18 cellular contexts compared by ENCODE assay signal in genomic region chr5:126694403-126694802, GRCh38.
DNase-seq lines count a peak whose midpoint lies in the region.
"Had no signal": no experiment of that assay in that cellular context is flagged by ENCODE, and none has a peak within 500 bp of the region (broad histone marks: within the 10 kb centered on the region; RNA-seq: fewer than 3 reads in every experiment).

No MANE protein-coding gene starts in this region.

- no peak overlapping the region for H2BK15ac ChIP-seq in mesenchymal stem cell (ENCODE audit: low read depth, poor library complexity, severe bottlenecking)

- no peak overlapping the region for H3K9ac ChIP-seq in mesenchymal stem cell (ENCODE audit: low read length)

- no peak overlapping the region for H3K27ac ChIP-seq in mesenchymal stem cell (ENCODE audit: low read length, poor library complexity, severe bottlenecking)

- H3K18ac ChIP-seq in mesenchymal stem cell (ENCODE audit: low read depth in 1 of 2, low read length in 2 of 2): no peak overlapping the region

- H2AFZ ChIP-seq in mesenchymal stem cell (ENCODE audit: low read depth, low read length): no peak overlapping the region

- no peak overlapping the region for H2BK120ac ChIP-seq in mesenchymal stem cell (ENCODE audit: low read depth, low read length)

- H3K4me1 ChIP-seq in mesenchymal stem cell (ENCODE audit: control insufficient read depth, insufficient read depth, low read depth, low read length): no peaks in the 10 kb centered on the region

- H3K36me3 Mint-ChIP-seq in T-helper 2 cell treated with Interferon-gamma antibody and Interleukin-4, amounts not matched to agents 5 μg/mL and 100 μg/mL, for 36 hours (ENCODE audit: low read depth): no peaks in the 10 kb centered on the region

- no peaks in the 10 kb centered on the region for H3K9me3 Mint-ChIP-seq in T-helper 2 cell treated with Interferon-gamma antibody and Interleukin-4, amounts not matched to agents 5 μg/mL and 100 μg/mL, for 36 hours
- H3K9me3 Mint-ChIP-seq: CD4-positive, alpha-beta T cell had no signal

- no peaks in the 10 kb centered on the region for H3K79me1 ChIP-seq in mesenchymal stem cell (replicated peaks; ENCODE audit: low read length, poor library complexity, severe bottlenecking)

- no CpG with 5 or more reads among the region's 2 CpGs for WGBS in mesenchymal stem cell

- intact Hi-C loops in head of caudate nucleus (cut with DNase I): no loop called here

- DNase-seq in AG08395 (ENCODE audit: low spot score) (peak; percentile 53), GM04504 (ENCODE audit: low read depth) (peak; percentile 71), amniotic epithelial cell (ENCODE audit: low read depth) (peak; percentile 59), mesenchymal stem cell (peak; percentile 11), head of caudate nucleus (no peak), SHP77 treated with DMSO at 0.1 percent for 48 hours (lab: John Stamatoyannopoulos, UW) (no peak)
- no peak for DNase-seq in T-helper 2 cell treated with Interferon-gamma antibody and Interleukin-4, amounts not matched to agents 5 μg/mL and 100 μg/mL, for 36 hours (ENCODE audit: low spot score)
- DNase-seq in activated naive CD4-positive, alpha-beta T cell treated with anti-CD3 and anti-CD28 coated beads, Interleukin-2, amount 50 U/mL, for 16 hours: no peak
- DNase-seq: 8988T; AML-193; Calu3; CD4-positive, alpha-beta T cell; DMS79; GF-D8; NCI-H1417 treated with DMSO at 0.1 percent for 48 hours; NCI-H2029 treated with DMSO at 0.1 percent for 48 hours; NCI-H510A; SHP77 had no signal

- H3K14ac ChIP-seq in mesenchymal stem cell (ENCODE audit: low read length in 2 of 2): no peak overlapping the region

- no peak overlapping the region for H4K8ac ChIP-seq in mesenchymal stem cell (ENCODE audit: low read length)

- peaks cover 2% of the 10 kb centered on the region for H3K4me1 Mint-ChIP-seq in T-helper 2 cell treated with Interferon-gamma antibody and Interleukin-4, amounts not matched to agents 5 μg/mL and 100 μg/mL, for 36 hours (ENCODE audit: low read depth)

- H3K9me3 ChIP-seq in mesenchymal stem cell (ENCODE audit: control insufficient read depth, low read length): no peaks in the 10 kb centered on the region

- H3K27me3 Mint-ChIP-seq in T-helper 2 cell treated with Interferon-gamma antibody and Interleukin-4, amounts not matched to agents 5 μg/mL and 100 μg/mL, for 36 hours (ENCODE audit: low read depth): no peaks in the 10 kb centered on the region
- H3K27me3 Mint-ChIP-seq: CD4-positive, alpha-beta T cell had no signal

- H3K27ac Mint-ChIP-seq in T-helper 2 cell treated with Interferon-gamma antibody and Interleukin-4, amounts not matched to agents 5 μg/mL and 100 μg/mL, for 36 hours: no peak overlapping the region
- H3K27ac Mint-ChIP-seq: CD4-positive, alpha-beta T cell had no signal

- H2AK5ac ChIP-seq in mesenchymal stem cell (ENCODE audit: low read length, severe bottlenecking): no peak overlapping the region

- no peak overlapping the region for H4K91ac ChIP-seq in mesenchymal stem cell (ENCODE audit: low read length)

- no peak overlapping the region for H3K4me2 ChIP-seq in mesenchymal stem cell (ENCODE audit: low read length, poor library complexity, severe bottlenecking)

- H3K4ac ChIP-seq in mesenchymal stem cell (ENCODE audit: low read depth in 1 of 2, low read length in 2 of 2): no peak overlapping the region

- H3K23ac ChIP-seq in mesenchymal stem cell (ENCODE audit: low read length in 2 of 2): no peak overlapping the region

- no peaks in the 10 kb centered on the region for H3K27me3 ChIP-seq in mesenchymal stem cell (ENCODE audit: control insufficient read depth in 1 of 2, insufficient read depth in 1 of 2, low read length in 2 of 2)

- H3K36me3 ChIP-seq in mesenchymal stem cell (ENCODE audit: control insufficient read depth in 1 of 2, insufficient read depth in 2 of 2, low read depth in 1 of 2, low read length in 2 of 2): no peaks in the 10 kb centered on the region

- no peak overlapping the region for H2BK12ac ChIP-seq in mesenchymal stem cell (ENCODE audit: low read length in 2 of 2)

- no peak overlapping the region for H2BK5ac ChIP-seq in mesenchymal stem cell (ENCODE audit: low read depth, low read length, poor library complexity, severe bottlenecking)

- no peak overlapping the region for H3K4me3 ChIP-seq in mesenchymal stem cell (ENCODE audit: insufficient read depth in 1 of 2, low read depth in 1 of 2, low read length in 2 of 2)

- H3K4me3 Mint-ChIP-seq in T-helper 2 cell treated with Interferon-gamma antibody and Interleukin-4, amounts not matched to agents 5 μg/mL and 100 μg/mL, for 36 hours: no peak overlapping the region
- H3K4me3 Mint-ChIP-seq: CD4-positive, alpha-beta T cell had no signal

Comparison
In these comparisons a context has a peak if more than half of its experiments do, and no peak if none do; other contexts are left out.
1. DNase-seq: peak in AG08395 (single experiment), GM04504 (single experiment), amniotic epithelial cell (single experiment) and mesenchymal stem cell (single experiment); none in head of caudate nucleus (0 of 42), T-helper 2 cell treated with Interferon-gamma antibody and Interleukin-4, amounts not matched to agents 5 μg/mL and 100 μg/mL, for 36 hours (single experiment), SHP77 treated with DMSO at 0.1 percent for 48 hours (single experiment) and activated naive CD4-positive, alpha-beta T cell treated with anti-CD3 and anti-CD28 coated beads, Interleukin-2, amount 50 U/mL, for 16 hours (single experiment).